ENCODE assay signal across 21 cellular contexts in genomic region chr15:61653110-61653509, GRCh38.
A peak's percentile ranks its signal among the peaks of the same experiment; 100 is the strongest.
DNase-seq lines count a peak whose midpoint lies in the region; ATAC-seq and TF ChIP-seq lines count a peak whose summit lies in the region.
"Had no signal": no experiment of that assay in that cellular context is flagged by ENCODE, and none has a peak within 500 bp of the region (broad histone marks: within the 10 kb centered on the region; RNA-seq: fewer than 3 reads in every experiment).

No MANE protein-coding gene starts in this region.

- H3K9me3 ChIP-seq in right cardiac atrium (ENCODE audit: control insufficient read depth, low read length) (no peaks in the 10 kb centered on the region), skeletal muscle tissue (ENCODE audit: control insufficient read depth in 3 of 3, low read length in 3 of 3) (no peaks in the 10 kb centered on the region), thyroid gland (no peaks in the 10 kb centered on the region), mammary epithelial cell (replicated peaks; ENCODE audit: insufficient read depth, low read length) (no peaks in the 10 kb centered on the region)
- no peaks in the 10 kb centered on the region for H3K9me3 ChIP-seq in naive thymus-derived CD4-positive, alpha-beta T cell (ENCODE audit: control insufficient read depth in 2 of 3, low read length in 3 of 3)
- H3K9me3 ChIP-seq: sigmoid colon, SK-N-SH had no signal

- in situ Hi-C loops in astrocyte of the spinal cord (cut with HindIII; ENCODE audit: low sequenced_read_pairs): no loop called here
- in situ Hi-C loops in mammary epithelial cell (cut with MboI; ENCODE audit: low sequenced_read_pairs in 2 of 2): no loop called here

- no peaks in the 10 kb centered on the region for H3K79me2 ChIP-seq in mammary epithelial cell (ENCODE audit: insufficient read depth, low read length)

- intact Hi-C loops in right cardiac atrium (cut with DNase I) (no loop called here), thyroid gland (cut with DNase I) (no loop called here), mammary epithelial cell (cut with micrococcal nuclease) (no loop called here)
- intact Hi-C loops in naive thymus-derived CD4-positive, alpha-beta T cell (cut with micrococcal nuclease): no loop called here

- CTCF ChIA-PET in mammary epithelial cell (lab: Charles Lee; ENCODE audit: low non-redundant PET): no interaction called here
- CTCF ChIA-PET in naive thymus-derived CD4-positive, alpha-beta T cell (lab: Charles Lee): no interaction called here

- H4K20me1 ChIP-seq in mammary epithelial cell (ENCODE audit: insufficient read depth, low read length): no peaks in the 10 kb centered on the region

- peak overlapping the region in 1 of 3 donors; percentile 34 for H3K9ac ChIP-seq in skeletal muscle tissue (ENCODE audit: low read depth in 1 of 3, low read length in 3 of 3)
- H3K9ac ChIP-seq in mammary epithelial cell (ENCODE audit: insufficient read depth, low read length): no peak overlapping the region
- H3K9ac ChIP-seq: SK-N-SH had no signal

- WGBS in right cardiac atrium: 30% methylated on average over 9 of the region's 9 CpGs
- WGBS in thyroid gland, 2 donors: 74 to 84% methylated on average over 9 of the region's 9 CpGs
- WGBS in mammary epithelial cell (ENCODE audit: low coverage, missing lambda C conversion rate): 92% methylated on average over 6 of the region's 9 CpGs

- DNase-seq in HT1080 (ENCODE audit: low read depth): peak; percentile 41
- peak; percentile 55 for DNase-seq in astrocyte of the spinal cord (ENCODE audit: low read depth, low spot score)
- peak; percentile 79 to 85 (median 82) for DNase-seq in right cardiac atrium
- no peak for DNase-seq in thyroid gland
- no peak for DNase-seq in mammary epithelial cell
- DNase-seq in naive thymus-derived CD4-positive, alpha-beta T cell: no peak
- DNase-seq in caudate nucleus (lab: John Stamatoyannopoulos, UW): no peak
- DNase-seq: activated CD4-positive, alpha-beta T cell treated with anti-CD3 and anti-CD28 coated beads, Interleukin-2, amount 10 ng/mL, durations not matched to agents 24 days and 14 days; activated CD8-positive, alpha-beta memory T cell treated with anti-CD3 and anti-CD28 coated beads, Interleukin-2, amount 50 U/mL, for 48 hours; activated gamma-delta T cell; amniotic stem cell; cerebellar nuclear complex; immature natural killer cell; NCI-H2081 treated with DMSO at 0.1 percent for 48 hours; NCI-H526 treated with DMSO at 0.1 percent for 48 hours; OCI-M1; sigmoid colon; SK-N-SH; stimulated activated CD4-positive, alpha-beta T cell treated with anti-CD3 and anti-CD28 coated beads, Interleukin-2, amount 100 ng/mL, for 24 hours had no signal

- H3K27me3 Mint-ChIP-seq in naive thymus-derived CD4-positive, alpha-beta T cell: peaks cover 0 to 20% (median 10%) of the 10 kb centered on the region in 5 donors

- H3K27ac ChIP-seq in right cardiac atrium (ENCODE audit: low read length): peak overlapping the region; percentile 1
- H3K27ac ChIP-seq in skeletal muscle tissue (ENCODE audit: low read depth, low read length): peak overlapping the region; percentile 17
- H3K27ac ChIP-seq in thyroid gland: peak overlapping the region in 1 of 3 donors; percentile 26
- H3K27ac ChIP-seq in mammary epithelial cell (ENCODE audit: insufficient read depth, low read depth, low read length): no peak overlapping the region
- H3K27ac ChIP-seq in naive thymus-derived CD4-positive, alpha-beta T cell (ENCODE audit: low read depth, low read length): no peak overlapping the region
- no peak overlapping the region for H3K27ac ChIP-seq in caudate nucleus (ENCODE audit: low read depth, low read length)

- dilution Hi-C loops in mammary epithelial cell (cut with HindIII; ENCODE audit: low sequenced_read_pairs): no loop called here

- no peak overlapping the region for H3K4me3 Mint-ChIP-seq in naive thymus-derived CD4-positive, alpha-beta T cell
- H3K4me3 Mint-ChIP-seq: activated CD4-positive, alpha-beta T cell treated with anti-CD3 and anti-CD28 coated beads, Interleukin-2, amount 10 ng/mL, durations not matched to agents 24 days and 14 days; immature natural killer cell; neural crest cell had no signal

- H3K27me3 ChIP-seq in right cardiac atrium (ENCODE audit: control insufficient read depth, insufficient read depth) (no peaks in the 10 kb centered on the region), skeletal muscle tissue (ENCODE audit: control insufficient read depth in 3 of 3, insufficient read depth in 3 of 3, low read length in 3 of 3) (no peaks in the 10 kb centered on the region), thyroid gland (no peaks in the 10 kb centered on the region), mammary epithelial cell (ENCODE audit: insufficient read depth, low read length) (no peaks in the 10 kb centered on the region)
- no peaks in the 10 kb centered on the region for H3K27me3 ChIP-seq in naive thymus-derived CD4-positive, alpha-beta T cell (ENCODE audit: control insufficient read depth in 2 of 2, insufficient read depth in 2 of 2, low read length in 2 of 2)

- H3K36me3 Mint-ChIP-seq in naive thymus-derived CD4-positive, alpha-beta T cell: no peaks in the 10 kb centered on the region
- H3K36me3 Mint-ChIP-seq: immature natural killer cell had no signal

- H3K27ac Mint-ChIP-seq in naive thymus-derived CD4-positive, alpha-beta T cell: no peak overlapping the region
- H3K27ac Mint-ChIP-seq: activated CD4-positive, alpha-beta T cell treated with anti-CD3 and anti-CD28 coated beads, Interleukin-2, amount 10 ng/mL, durations not matched to agents 24 days and 14 days; immature natural killer cell had no signal

- TF ChIP-seq CTCF in astrocyte of the spinal cord (IDR thresholded peaks at IDR 0.05; ENCODE audit: low read depth, low read length) (no peak), thyroid gland (IDR thresholded peaks at IDR 0.05) (no peak), mammary epithelial cell (conservative IDR thresholded peaks at IDR 0.05 in 1 of 2, IDR thresholded peaks at IDR 0.05 in 1 of 2; ENCODE audit: extremely low read depth in 1 of 2, insufficient read depth in 1 of 2, low read depth in 1 of 2, low read length in 2 of 2) (no peak)

- H3K4me1 Mint-ChIP-seq in naive thymus-derived CD4-positive, alpha-beta T cell: no peaks in the 10 kb centered on the region
- H3K4me1 Mint-ChIP-seq: activated CD4-positive, alpha-beta T cell treated with anti-CD3 and anti-CD28 coated beads, Interleukin-2, amount 10 ng/mL, durations not matched to agents 24 days and 14 days; immature natural killer cell had no signal

- TF ChIP-seq POLR2A in thyroid gland (IDR thresholded peaks at IDR 0.05): no peak

- no peak overlapping the region for H3K4me2 ChIP-seq in mammary epithelial cell (ENCODE audit: insufficient read depth, low read depth, low read length)
- H3K4me2 ChIP-seq: SK-N-SH had no signal

- ATAC-seq in right cardiac atrium: peak; percentile 82 to 86
- no peak for ATAC-seq in naive thymus-derived CD4-positive, alpha-beta T cell

- H3K4me1 ChIP-seq in right cardiac atrium (ENCODE audit: control insufficient read depth, insufficient read depth, low read length) (peaks cover 8% of the 10 kb centered on the region), skeletal muscle tissue (ENCODE audit: control insufficient read depth in 3 of 3, insufficient read depth in 3 of 3, low read length in 3 of 3) (peaks cover 8 to 25% (median 23%) of the 10 kb centered on the region in 3 donors), thyroid gland (peaks cover 25 to 49% of the 10 kb centered on the region in 2 donors), mammary epithelial cell (ENCODE audit: insufficient read depth, low read length) (no peaks in the 10 kb centered on the region)
- no peaks in the 10 kb centered on the region for H3K4me1 ChIP-seq in naive thymus-derived CD4-positive, alpha-beta T cell (ENCODE audit: control insufficient read depth in 2 of 2, insufficient read depth in 2 of 2, low read length in 2 of 2)
- H3K4me1 ChIP-seq: sigmoid colon had no signal

- POLR2A ChIA-PET in naive thymus-derived CD4-positive, alpha-beta T cell (lab: Charles Lee): no interaction called here

- no peak overlapping the region for H2AFZ ChIP-seq in mammary epithelial cell (ENCODE audit: low read depth, low read length)

- H3K9me3 Mint-ChIP-seq in naive thymus-derived CD4-positive, alpha-beta T cell: no peaks in the 10 kb centered on the region
- H3K9me3 Mint-ChIP-seq: activated CD4-positive, alpha-beta T cell treated with anti-CD3 and anti-CD28 coated beads, Interleukin-2, amount 10 ng/mL, durations not matched to agents 24 days and 14 days; neural crest cell had no signal

- H3K4me3 ChIP-seq in astrocyte of the spinal cord (ENCODE audit: low read depth, low read length) (no peak overlapping the region), right cardiac atrium (ENCODE audit: low read length) (no peak overlapping the region), skeletal muscle tissue (ENCODE audit: low read length in 3 of 3) (peak overlapping the region in 2 of 3 donors; percentile 15 to 61), thyroid gland (replicated peaks in 1 of 3) (no peak overlapping the region), mammary epithelial cell (replicated peaks in 1 of 3; ENCODE audit: insufficient read depth in 1 of 3, low read depth in 2 of 3, low read length in 3 of 3) (no peak overlapping the region)
- no peak overlapping the region for H3K4me3 ChIP-seq in naive thymus-derived CD4-positive, alpha-beta T cell (ENCODE audit: low read length)
- H3K4me3 ChIP-seq: sigmoid colon had no signal

- H3K36me3 ChIP-seq in skeletal muscle tissue (ENCODE audit: control insufficient read depth in 3 of 3, insufficient read depth in 3 of 3, low read length in 3 of 3): no peaks in the 10 kb centered on the region
- no peaks in the 10 kb centered on the region for H3K36me3 ChIP-seq in thyroid gland
- no peaks in the 10 kb centered on the region for H3K36me3 ChIP-seq in mammary epithelial cell (ENCODE audit: insufficient read depth, low read length)
- no peaks in the 10 kb centered on the region for H3K36me3 ChIP-seq in naive thymus-derived CD4-positive, alpha-beta T cell (ENCODE audit: control insufficient read depth in 2 of 3, insufficient read depth in 3 of 3, low read length in 3 of 3)
- H3K36me3 ChIP-seq: sigmoid colon had no signal

- no TSS peak for BruUV-seq in mammary epithelial cell (replicated peaks; lab: Mats Ljungman, UMichigan)

Comparison
In these comparisons a context has a peak if more than half of its experiments do, and no peak if none do; other contexts are left out.
1. DNase-seq: peak in HT1080 (single experiment), astrocyte of the spinal cord (single experiment) and right cardiac atrium (3 of 3); none in thyroid gland (0 of 2), mammary epithelial cell (single experiment), naive thymus-derived CD4-positive, alpha-beta T cell (0 of 9) and caudate nucleus (0 of 61).
2. H3K4me3 ChIP-seq: peak in skeletal muscle tissue (2 of 3); none in astrocyte of the spinal cord (single experiment), right cardiac atrium (single experiment), thyroid gland (0 of 3), mammary epithelial cell (0 of 3) and naive thymus-derived CD4-positive, alpha-beta T cell (single experiment).
3. H3K27ac ChIP-seq: peak in right cardiac atrium (single experiment) and skeletal muscle tissue (single experiment); none in mammary epithelial cell (single experiment), naive thymus-derived CD4-positive, alpha-beta T cell (single experiment) and caudate nucleus (single experiment).